In genomic region chr3:109831403-109831802, GRCh38 we compare ENCODE assay signal across 2 cellular contexts.
TF ChIP-seq lines count a peak whose summit lies in the region.

No MANE protein-coding gene starts in this region.

TF ChIP-seq in GM23338, 12 proteins besides CTCF, POLR2A, EP300 and RAD21 (continued from another document):
- TF ChIP-seq ZNF462 (CRISPR knock-in tag; IDR thresholded peaks at IDR 0.05) = no peak
- no peak for TF ChIP-seq CREB1 (CRISPR knock-in tag; IDR thresholded peaks at IDR 0.05; ENCODE audit: low read depth)
- TF ChIP-seq NANOG (IDR thresholded peaks at IDR 0.05; ENCODE audit: borderline replicate concordance) = no peak
- TF ChIP-seq JUNB (IDR thresholded peaks at IDR 0.05; ENCODE audit: unreplicated experiment) = no peak
- no peak for TF ChIP-seq EZH2 (IDR thresholded peaks at IDR 0.05; ENCODE audit: low read depth, unreplicated experiment)
- TF ChIP-seq ZNF114 (CRISPR knock-in tag; IDR thresholded peaks at IDR 0.05) = no peak
- TF ChIP-seq EZH2phosphoT487 (IDR thresholded peaks at IDR 0.05; ENCODE audit: unreplicated experiment) = no peak
- TF ChIP-seq REST (IDR thresholded peaks at IDR 0.05; ENCODE audit: unreplicated experiment) = no peak
- no peak for TF ChIP-seq POLR2AphosphoS5 (IDR thresholded peaks at IDR 0.05; ENCODE audit: low read depth)
- no peak for TF ChIP-seq ZNF331 (CRISPR knock-in tag; IDR thresholded peaks at IDR 0.05; ENCODE audit: low read depth)
TF ChIP-seq in GM23338: peak in this region for 0.

TF ChIP-seq in WTC11, 78 proteins besides CTCF, POLR2A, EP300 and RAD21 (continued from another document):
- TF ChIP-seq HMGXB4 (CRISPR knock-in tag; IDR thresholded peaks at IDR 0.05) = no peak
